Comparison of ENCODE assay signal across 19 cellular contexts in the genomic region with DNA sequence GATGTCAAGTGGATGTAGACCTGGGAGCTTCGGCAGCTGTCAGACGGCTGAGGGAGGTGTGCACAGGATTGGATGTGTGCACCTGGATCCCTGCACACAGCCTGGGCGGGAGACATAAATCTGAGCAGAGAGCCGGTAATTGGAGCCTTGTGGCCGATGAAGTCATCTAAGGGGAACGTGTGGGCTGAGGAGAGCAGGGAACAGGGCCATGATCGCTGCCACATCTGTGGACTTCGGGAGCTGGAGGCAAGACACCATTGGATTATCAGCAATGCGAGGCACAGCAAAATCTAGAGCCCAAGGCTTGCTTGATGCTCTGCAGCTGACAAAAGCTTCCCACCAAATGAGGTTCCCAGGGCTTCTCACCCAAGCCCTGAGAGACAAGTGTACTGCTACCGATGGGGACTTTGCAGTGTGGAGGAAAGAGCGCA.
A peak's percentile ranks its signal among the peaks of the same experiment; 100 is the strongest.
DNase-seq lines count a peak whose midpoint lies in the region; ATAC-seq and TF ChIP-seq lines count a peak whose summit lies in the region.
"Had no signal": no experiment of that assay in that cellular context is flagged by ENCODE, and none has a peak within 500 bp of the region (broad histone marks: within the 10 kb centered on the region; RNA-seq: fewer than 3 reads in every experiment).

No MANE protein-coding gene starts in this region.

- peak; percentile 49 for DNase-seq in AG08395 (ENCODE audit: low spot score)
- peak; percentile 37 for DNase-seq in ELR (ENCODE audit: low read depth)
- peak; percentile 27 for DNase-seq in NCI-H510A (lab: John Stamatoyannopoulos, UW)
- peak; percentile 70 for DNase-seq in osteoblast (ENCODE audit: insufficient read length, low spot score, missing footprints)
- no peak for DNase-seq in activated CD4-positive, alpha-beta T cell treated with anti-CD3 and anti-CD28 coated beads for 1 hour
- no peak for DNase-seq in DMS114 treated with DMSO at 0.1 percent for 48 hours (lab: John Stamatoyannopoulos, UW; ENCODE audit: unreplicated experiment)
- DNase-seq in activated CD4-positive, alpha-beta T cell treated with anti-CD3 and anti-CD28 coated beads for 36 hours = no peak
- DNase-seq in kidney tubule cell (ENCODE audit: low spot score) = no peak
- DNase-seq: activated effector memory CD4-positive, alpha-beta T cell treated with anti-CD3 and anti-CD28 coated beads, Interleukin-2, amount 50 U/mL, for 16 hours; anterior cingulate cortex; H7; Kasumi-1; NCI-H1436; NCI-H446 treated with DMSO at 0.1 percent for 48 hours; right lobe of liver; stimulated activated CD4-positive, alpha-beta T cell treated with anti-CD3 and anti-CD28 coated beads, Interleukin-2, amount 100 ng/mL, for 24 hours; T-helper 9 cell had no signal

- peaks cover 1% of the 10 kb centered on the region for H3K4me1 Mint-ChIP-seq in activated CD4-positive, alpha-beta T cell treated with anti-CD3 and anti-CD28 coated beads for 36 hours

- POLR2A ChIA-PET in activated CD4-positive, alpha-beta T cell treated with anti-CD3 and anti-CD28 coated beads for 36 hours (lab: Charles Lee) = no interaction called here

- no peak overlapping the region for H3K27ac ChIP-seq in osteoblast (ENCODE audit: low read depth, low read length)
- H3K27ac ChIP-seq: neural progenitor cell, right lobe of liver had no signal

- no peak overlapping the region for H3K4me3 Mint-ChIP-seq in activated CD4-positive, alpha-beta T cell treated with anti-CD3 and anti-CD28 coated beads for 36 hours
- H3K4me3 Mint-ChIP-seq: neural progenitor cell had no signal

- H3K4me2 ChIP-seq in osteoblast (ENCODE audit: insufficient read depth, low read length) = no peak overlapping the region
- H3K4me2 ChIP-seq: neural progenitor cell had no signal

- TF ChIP-seq CTCF in osteoblast (IDR thresholded peaks at IDR 0.05; ENCODE audit: extremely low read depth, low read depth, low read length) = no peak

- peaks cover 14% of the 10 kb centered on the region for H3K4me1 ChIP-seq in osteoblast (ENCODE audit: insufficient read depth, low read length)
- H3K4me1 ChIP-seq: neural progenitor cell, right lobe of liver had no signal

- intact Hi-C loops in activated CD4-positive, alpha-beta T cell treated with anti-CD3 and anti-CD28 coated beads for 36 hours (cut with DNase I, micrococcal nuclease) = no loop called here

- no peak for ATAC-seq in activated CD4-positive, alpha-beta T cell treated with anti-CD3 and anti-CD28 coated beads for 36 hours
- ATAC-seq: activated CD4-positive, CD25-positive, alpha-beta regulatory T cell treated with anti-CD3 and anti-CD28 coated beads, Interleukin-2, amount 50 U/mL, for 24 hours; right lobe of liver had no signal

- CTCF ChIA-PET in activated CD4-positive, alpha-beta T cell treated with anti-CD3 and anti-CD28 coated beads for 36 hours (lab: Charles Lee) = interaction anchor here (1.0 kb wide), 1 partner anchor 32 kb away, joined by 3 read pairs; no protein-coding TSS in a partner anchor

- H3K27me3 ChIP-seq in osteoblast (ENCODE audit: insufficient read depth, low read length) = peaks cover 4% of the 10 kb centered on the region
- H3K27me3 ChIP-seq: neural progenitor cell, right lobe of liver had no signal

- no peaks in the 10 kb centered on the region for H3K79me2 ChIP-seq in osteoblast (ENCODE audit: insufficient read depth, low read length)

- H3K36me3 ChIP-seq in osteoblast (ENCODE audit: insufficient read depth, low read length) = no peaks in the 10 kb centered on the region
- H3K36me3 ChIP-seq: neural progenitor cell, right lobe of liver had no signal

- H3K4me3 ChIP-seq in osteoblast (ENCODE audit: insufficient read depth, low read length) = no peak overlapping the region
- H3K4me3 ChIP-seq: neural progenitor cell, right lobe of liver had no signal

- H3K27me3 Mint-ChIP-seq in activated CD4-positive, alpha-beta T cell treated with anti-CD3 and anti-CD28 coated beads for 36 hours = no peaks in the 10 kb centered on the region

- no peaks in the 10 kb centered on the region for H4K20me1 ChIP-seq in osteoblast (ENCODE audit: insufficient read depth, low read length)

- no peaks in the 10 kb centered on the region for H3K9me3 ChIP-seq in osteoblast (ENCODE audit: low read depth, low read length)
- H3K9me3 ChIP-seq: right lobe of liver had no signal

- no peaks in the 10 kb centered on the region for H3K9me3 Mint-ChIP-seq in activated CD4-positive, alpha-beta T cell treated with anti-CD3 and anti-CD28 coated beads for 36 hours (ENCODE audit: low read depth)

- H2AFZ ChIP-seq in osteoblast (ENCODE audit: low read length) = no peak overlapping the region
- H2AFZ ChIP-seq: neural progenitor cell had no signal

- no peak overlapping the region for H3K27ac Mint-ChIP-seq in activated CD4-positive, alpha-beta T cell treated with anti-CD3 and anti-CD28 coated beads for 36 hours
- H3K27ac Mint-ChIP-seq: neural progenitor cell had no signal

- H3K36me3 Mint-ChIP-seq in activated CD4-positive, alpha-beta T cell treated with anti-CD3 and anti-CD28 coated beads for 36 hours (ENCODE audit: low read depth) = no peaks in the 10 kb centered on the region
- H3K36me3 Mint-ChIP-seq: neural progenitor cell had no signal

Comparison
In these comparisons a context has a peak if more than half of its experiments do, and no peak if none do; other contexts are left out.
1. DNase-seq: peak in AG08395 (single experiment), ELR (single experiment), NCI-H510A (single experiment) and osteoblast (single experiment); none in activated CD4-positive, alpha-beta T cell treated with anti-CD3 and anti-CD28 coated beads for 1 hour (single experiment), DMS114 treated with DMSO at 0.1 percent for 48 hours (single experiment), activated CD4-positive, alpha-beta T cell treated with anti-CD3 and anti-CD28 coated beads for 36 hours (single experiment) and kidney tubule cell (single experiment).